Comparison of ENCODE assay signal across 12 cellular contexts in genomic region chr15:66714543-66714981, GRCh38. TPM values are rescaled to one million over a fixed set of nuclear protein-coding genes. Genes with fewer than 3 reads are reported as not detected.
DNase-seq lines count a peak whose midpoint lies in the region; ATAC-seq and TF ChIP-seq lines count a peak whose summit lies in the region.
"Had no signal": no experiment of that assay in that cellular context is flagged by ENCODE, and none has a peak within 500 bp of the region (broad histone marks: within the 10 kb centered on the region; RNA-seq: fewer than 3 reads in every experiment).

No MANE protein-coding gene starts in this region.

- peaks cover 5% of the 10 kb centered on the region for H4K20me1 ChIP-seq in osteoblast (ENCODE audit: insufficient read depth, low read length)

- H3K4me2 ChIP-seq in osteoblast (ENCODE audit: insufficient read depth, low read length), result peak overlapping the region; percentile 24

- H3K27me3 ChIP-seq in osteoblast (ENCODE audit: insufficient read depth, low read length), result no peaks in the 10 kb centered on the region
- H3K27me3 ChIP-seq: breast epithelium had no signal

- H3K4me3 ChIP-seq in choroid plexus epithelial cell (ENCODE audit: low read depth, low read length) (no peak overlapping the region), osteoblast (ENCODE audit: insufficient read depth, low read length) (no peak overlapping the region)
- H3K4me3 ChIP-seq: breast epithelium had no signal

- peaks cover 59% of the 10 kb centered on the region for H3K36me3 ChIP-seq in osteoblast (ENCODE audit: insufficient read depth, low read length)
- H3K36me3 ChIP-seq: breast epithelium had no signal

- H3K4me1 ChIP-seq in osteoblast (ENCODE audit: insufficient read depth, low read length), result peaks cover 75% of the 10 kb centered on the region
- H3K4me1 ChIP-seq: breast epithelium had no signal

- no peaks in the 10 kb centered on the region for H3K9me3 ChIP-seq in osteoblast (ENCODE audit: low read depth, low read length)
- H3K9me3 ChIP-seq: breast epithelium had no signal

- peak overlapping the region; percentile 49 for H3K27ac ChIP-seq in osteoblast (ENCODE audit: low read depth, low read length)
- H3K27ac ChIP-seq: breast epithelium had no signal

- H2AFZ ChIP-seq in osteoblast (ENCODE audit: low read length), result no peak overlapping the region

- peak; percentile 17 for ATAC-seq in HG02840 (IDR thresholded peaks at IDR 0.05; ENCODE audit: low FRiP score, unreplicated experiment)
- ATAC-seq in HG03460 (IDR thresholded peaks at IDR 0.05; ENCODE audit: unreplicated experiment), result no peak
- no peak for ATAC-seq in stimulated activated naive CD8-positive, alpha-beta T cell treated with anti-CD3 and anti-CD28 coated beads, Interleukin-15, Interleukin-2, amounts not matched to agents 100 U/mL and 50 U/mL, for 24 hours

- DNase-seq in AG20443 (ENCODE audit: low spot score) (peak; percentile 64), choroid plexus epithelial cell (ENCODE audit: low read depth) (peak; percentile 75), osteoblast (ENCODE audit: insufficient read length, low spot score, missing footprints) (peak; percentile 86), HUDEP-2 (lab: John Stamatoyannopoulos, UW; ENCODE audit: unreplicated experiment in 76 of 76) (no peak), Ammon's horn (ENCODE audit: low spot score) (no peak)
- no peak for DNase-seq in stimulated activated naive CD8-positive, alpha-beta T cell treated with anti-CD3 and anti-CD28 coated beads, Interleukin-15, Interleukin-2, amounts not matched to agents 100 U/mL and 50 U/mL, for 24 hours
- DNase-seq: CD4-positive, alpha-beta T cell; head of caudate nucleus; NCI-H2171 had no signal

- TF ChIP-seq CTCF in choroid plexus epithelial cell (conservative IDR thresholded peaks at IDR 0.05; ENCODE audit: low read depth, low read length) (no peak), osteoblast (IDR thresholded peaks at IDR 0.05; ENCODE audit: extremely low read depth, low read depth, low read length) (no peak)

- H3K79me2 ChIP-seq in osteoblast (ENCODE audit: insufficient read depth, low read length), result peaks cover 88% of the 10 kb centered on the region

RNA-seq across cellular contexts. Expression of gene SMAD6, which starts 12.5 kb away (rescaled TPM):
- total RNA-seq in osteoblast, result 28.9 and 31.8 TPM in 2 replicates

Comparison
In these comparisons a context has a peak if more than half of its experiments do, and no peak if none do; other contexts are left out.
1. DNase-seq: peak in AG20443 (single experiment), choroid plexus epithelial cell (single experiment) and osteoblast (single experiment); none in HUDEP-2 (0 of 76), Ammon's horn (single experiment) and stimulated activated naive CD8-positive, alpha-beta T cell treated with anti-CD3 and anti-CD28 coated beads, Interleukin-15, Interleukin-2, amounts not matched to agents 100 U/mL and 50 U/mL, for 24 hours (single experiment).